9 cellular contexts compared by ENCODE assay signal in genomic region chr12:121787063-121787774, GRCh38. TPM values are rescaled to one million over a fixed set of nuclear protein-coding genes. Genes with fewer than 3 reads are reported as not detected.
DNase-seq lines count a peak whose midpoint lies in the region; ATAC-seq lines count a peak whose summit lies in the region.
"Had no signal": no experiment of that assay in that cellular context is flagged by ENCODE, and none has a peak within 500 bp of the region (broad histone marks: within the 10 kb centered on the region; RNA-seq: fewer than 3 reads in every experiment).

No MANE protein-coding gene starts in this region.

- no peaks in the 10 kb centered on the region for H3K79me2 ChIP-seq in GM23248 (ENCODE audit: insufficient read depth)

- H3K4me3 ChIP-seq in GM23248 (no peak overlapping the region), skin epidermis (no peak overlapping the region)

- 96 to 98% methylated on average over 15 to 16 of the region's 16 CpGs for WGBS in GM23248 (ENCODE audit: low coverage in 1 of 2, low lambda C conversion rate in 2 of 2, missing lambda C conversion rate in 2 of 2), 2 experiments

- H3K36me3 ChIP-seq in GM23248 (ENCODE audit: low read depth) = no peaks in the 10 kb centered on the region

- H3K4me1 ChIP-seq in GM23248 (ENCODE audit: insufficient read depth) = peaks cover 24% of the 10 kb centered on the region

- ATAC-seq in HG03432 (IDR thresholded peaks at IDR 0.05; ENCODE audit: unreplicated experiment) (no peak), GM19467 (IDR thresholded peaks at IDR 0.05; ENCODE audit: unreplicated experiment) (no peak)

- in situ Hi-C loops in GM23248 (cut with MboI) = no loop called here

- no peaks in the 10 kb centered on the region for H3K9me2 ChIP-seq in GM23248 (ENCODE audit: insufficient read depth)

- DNase-seq in GM23248 = no peak
- peak in 3 of 5 experiments; percentile 48 to 75 (median 65) for DNase-seq in T-helper 2 cell
- peak; percentile 40 for DNase-seq in effector CD8-positive, alpha-beta T cell (lab: John Stamatoyannopoulos, UW)
- no peak for DNase-seq in NCI-H526 (lab: John Stamatoyannopoulos, UW)
- DNase-seq in DMS 273 treated with DMSO at 0.1 percent for 48 hours (lab: John Stamatoyannopoulos, UW) = no peak
- DNase-seq: NCI-H2081 had no signal

- H3K27me3 ChIP-seq in GM23248 (replicated peaks; ENCODE audit: insufficient read depth) = no peaks in the 10 kb centered on the region

- no peaks in the 10 kb centered on the region for H4K20me1 ChIP-seq in GM23248 (ENCODE audit: insufficient read depth)

- no peaks in the 10 kb centered on the region for H3K9me3 ChIP-seq in GM23248 (ENCODE audit: low read depth)

- no peak overlapping the region for H3K9ac ChIP-seq in GM23248

- no peak overlapping the region for H2AFZ ChIP-seq in GM23248

- H3K27ac ChIP-seq in GM23248 (peak overlapping the region; percentile 19; the same call in 1 of the 2 replicates), skin epidermis (peak overlapping the region in 14 of 21 experiments; percentile 31 to 100 (median 67))

- H3K4me2 ChIP-seq in GM23248 (ENCODE audit: unreplicated experiment) = no peak overlapping the region

- H3F3A ChIP-seq in GM23248 (ENCODE audit: insufficient read depth) = peaks cover 25% of the 10 kb centered on the region

RNA-seq across cellular contexts. Expression of gene RHOF, which starts 6.3 kb away (rescaled TPM):
- total RNA-seq in GM23248 (2014; rRNA removed; shearing (Covaris generic)) = 6.7 and 8.2 TPM in 2 replicates
- 1.5 and 2.4 TPM in 2 replicates for polyA plus RNA-seq in GM23248 (2016; fragmentation: Nextera tagmentation; extraction: Ambion mirVana)

RNA-seq across cellular contexts. Expression of gene SETD1B, which starts 16.6 kb away (rescaled TPM):
- 2.0 and 2.7 TPM in 2 replicates for total RNA-seq in GM23248 (2014; rRNA removed; shearing (Covaris generic))
- 1.7 and 2.0 TPM in 2 replicates for polyA plus RNA-seq in GM23248 (2016; fragmentation: Nextera tagmentation; extraction: Ambion mirVana)

Comparison
In these comparisons a context has a peak if more than half of its experiments do, and no peak if none do; other contexts are left out.
1. DNase-seq: peak in T-helper 2 cell (3 of 5) and effector CD8-positive, alpha-beta T cell (single experiment); none in GM23248 (single experiment), NCI-H526 (0 of 2) and DMS 273 treated with DMSO at 0.1 percent for 48 hours (single experiment).